In the genomic region with DNA sequence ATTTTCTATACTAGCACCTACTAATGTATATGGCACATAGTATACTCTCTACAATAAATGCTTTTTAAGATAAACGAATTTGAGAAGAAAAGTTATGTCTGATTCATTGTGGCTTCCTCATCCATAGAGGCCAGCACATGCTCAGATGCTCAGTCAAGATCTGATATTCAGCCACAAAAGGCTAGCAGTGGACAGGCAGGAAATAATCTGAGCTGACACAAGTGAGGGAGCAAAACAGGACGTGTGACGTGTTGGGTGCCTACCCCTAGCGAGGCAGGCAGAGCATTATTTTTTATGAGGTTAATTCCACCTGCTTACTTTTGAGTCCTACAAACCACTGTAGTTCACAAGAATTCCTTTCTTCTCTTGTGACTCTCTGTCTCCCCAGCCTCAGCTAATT, we compare ENCODE assay signal across 10 cellular contexts.
DNase-seq lines count a peak whose midpoint lies in the region; ATAC-seq and FAIRE-seq lines count a peak whose summit lies in the region.
"Had no signal": no experiment of that assay in that cellular context is flagged by ENCODE, and none has a peak within 500 bp of the region (broad histone marks: within the 10 kb centered on the region; RNA-seq: fewer than 3 reads in every experiment).

No MANE protein-coding gene starts in this region.

- H3K27ac Mint-ChIP-seq in stimulated activated naive B cell treated with anti-CD40 and anti-IgM and Interleukin-4, amounts not matched to agents 10 μg/mL and 1 μg/mL and 100 μg/mL, for 72 hours = no peak overlapping the region

- H3K36me3 Mint-ChIP-seq in stimulated activated naive B cell treated with anti-CD40 and anti-IgM and Interleukin-4, amounts not matched to agents 10 μg/mL and 1 μg/mL and 100 μg/mL, for 72 hours = peaks cover 0 to 6% of the 10 kb centered on the region in 2 donors

- H3K9me3 Mint-ChIP-seq in stimulated activated naive B cell treated with anti-CD40 and anti-IgM and Interleukin-4, amounts not matched to agents 10 μg/mL and 1 μg/mL and 100 μg/mL, for 72 hours = no peaks in the 10 kb centered on the region

- peak; percentile 12 for DNase-seq in activated naive CD4-positive, alpha-beta T cell treated with Interleukin-2 at 50 U/mL for 16 hours
- DNase-seq in activated naive CD4-positive, alpha-beta T cell treated with anti-CD3 and anti-CD28 coated beads, Interleukin-2, amount 50 U/mL, for 16 hours = no peak
- DNase-seq in activated CD4-positive, alpha-beta T cell treated with anti-CD3 and anti-CD28 coated beads, Interleukin-2, amount 50 U/mL, for 4 hours = peak; percentile 7 to 20
- peak; percentile 28 for DNase-seq in effector CD4-positive, alpha-beta T cell
- no peak for DNase-seq in stimulated activated naive B cell treated with anti-CD40 and anti-IgM and Interleukin-4, amounts not matched to agents 10 μg/mL and 1 μg/mL and 100 μg/mL, for 72 hours
- DNase-seq in frontal cortex (ENCODE audit: low spot score in 2 of 2) (no peak), OCI-M2 (lab: John Stamatoyannopoulos, UW; ENCODE audit: unreplicated experiment) (no peak), Right ventricle myocardium inferior (ENCODE audit: missing footprints) (no peak)

- intact Hi-C loops in Right ventricle myocardium inferior (cut with DNase I) = no loop called here

- H3K4me1 Mint-ChIP-seq in stimulated activated naive B cell treated with anti-CD40 and anti-IgM and Interleukin-4, amounts not matched to agents 10 μg/mL and 1 μg/mL and 100 μg/mL, for 72 hours = peaks cover 15 to 23% of the 10 kb centered on the region in 2 donors

- peak; percentile 39 to 58 for ATAC-seq in stimulated activated naive B cell treated with anti-CD40 and anti-IgM and Interleukin-4, amounts not matched to agents 10 μg/mL and 1 μg/mL and 100 μg/mL, for 72 hours (replicated peaks)
- no peak for ATAC-seq in Right ventricle myocardium inferior

- H3K27me3 Mint-ChIP-seq in stimulated activated naive B cell treated with anti-CD40 and anti-IgM and Interleukin-4, amounts not matched to agents 10 μg/mL and 1 μg/mL and 100 μg/mL, for 72 hours = no peaks in the 10 kb centered on the region

- H3K4me3 Mint-ChIP-seq in stimulated activated naive B cell treated with anti-CD40 and anti-IgM and Interleukin-4, amounts not matched to agents 10 μg/mL and 1 μg/mL and 100 μg/mL, for 72 hours = no peak overlapping the region

- no peak for FAIRE-seq in frontal cortex (lab: Jason Lieb, UNC)
- FAIRE-seq: GM19239, RCC 7860 had no signal

Comparison
In these comparisons a context has a peak if more than half of its experiments do, and no peak if none do; other contexts are left out.
1. DNase-seq: peak in activated naive CD4-positive, alpha-beta T cell treated with Interleukin-2 at 50 U/mL for 16 hours (single experiment), activated CD4-positive, alpha-beta T cell treated with anti-CD3 and anti-CD28 coated beads, Interleukin-2, amount 50 U/mL, for 4 hours (2 of 2) and effector CD4-positive, alpha-beta T cell (single experiment); none in activated naive CD4-positive, alpha-beta T cell treated with anti-CD3 and anti-CD28 coated beads, Interleukin-2, amount 50 U/mL, for 16 hours (single experiment), stimulated activated naive B cell treated with anti-CD40 and anti-IgM and Interleukin-4, amounts not matched to agents 10 μg/mL and 1 μg/mL and 100 μg/mL, for 72 hours (single experiment), frontal cortex (0 of 2), OCI-M2 (single experiment) and Right ventricle myocardium inferior (single experiment).